In the genomic region with DNA sequence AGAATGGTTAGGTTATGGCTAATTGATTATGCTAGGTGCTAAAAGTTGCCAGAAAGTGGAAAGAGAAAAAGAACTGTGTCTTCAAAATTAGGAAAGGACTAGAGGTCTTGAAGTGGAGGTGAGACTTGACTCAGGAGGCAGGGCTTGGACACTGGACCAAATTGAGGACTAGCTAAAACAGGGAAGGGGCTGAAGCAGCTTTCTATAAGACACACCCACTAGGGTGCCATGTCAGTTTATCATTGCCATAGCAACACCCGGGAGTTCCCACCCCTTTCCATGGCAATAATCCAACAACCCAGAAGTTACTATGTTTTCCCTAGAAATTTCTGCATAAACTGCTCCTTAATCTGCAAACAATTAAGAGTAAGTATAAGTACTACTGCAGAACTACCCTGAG, we compare ENCODE assay signal across 21 cellular contexts. TPM values are rescaled to one million over a fixed set of nuclear protein-coding genes. Genes with fewer than 3 reads are reported as not detected.
"Had no signal": no experiment of that assay in that cellular context is flagged by ENCODE, and none has a peak within 500 bp of the region (broad histone marks: within the 10 kb centered on the region; RNA-seq: fewer than 3 reads in every experiment).

No MANE protein-coding gene starts in this region.

- H3K4me3 ChIP-seq: adrenal gland had no signal

- H3K4me1 Mint-ChIP-seq: activated naive CD8-positive, alpha-beta T cell treated with anti-CD3 and anti-CD28 coated beads, Interleukin-2, amount 10 ng/mL, durations not matched to agents 7 days and 5 days had no signal

- H3K9me3 ChIP-seq: adrenal gland had no signal

- DNase-seq: activated CD4-positive, alpha-beta T cell treated with anti-CD3 and anti-CD28 coated beads for 4 hours; activated CD8-positive, alpha-beta memory T cell treated with anti-CD3 and anti-CD28 coated beads, Interleukin-2, amount 50 U/mL, for 4 hours; activated CD8-positive, alpha-beta T cell treated with anti-CD3 and anti-CD28 coated beads for 36 hours; activated naive CD4-positive, alpha-beta T cell treated with anti-CD3 and anti-CD28 coated beads, Interleukin-2, amount 50 U/mL, for 16 hours; activated naive CD8-positive, alpha-beta T cell treated with anti-CD3 and anti-CD28 coated beads, Interleukin-2, amount 10 ng/mL, durations not matched to agents 7 days and 5 days; activated T-cell treated with anti-CD3 and anti-CD28 coated beads, Interleukin-2, amount 50 U/mL, for 72 hours; adrenal gland; anterior cingulate cortex; cerebellar nuclear complex; NCI-H1092; NCI-H1930; NCI-H2107; NCI-H510A treated with DMSO at 0.1 percent for 48 hours; NCI-H69; OCI-M1; RPMI8226 had no signal

- H3K27ac ChIP-seq: adrenal gland had no signal

- H3K9me3 Mint-ChIP-seq: activated T-helper 2 cell treated with anti-CD3 and anti-CD28 coated beads, Interferon-gamma antibody, Interleukin-2, Interleukin-4, amounts not matched to agents 10 μg/mL and 5 μg/mL and 100 μg/mL, durations not matched to agents 14 hours and 24 hours and 36 hours had no signal

- H3K36me3 ChIP-seq: adrenal gland had no signal

- H3K27me3 ChIP-seq: adrenal gland had no signal

- ATAC-seq: activated CD4-positive, CD25-positive, alpha-beta regulatory T cell treated with anti-CD3 and anti-CD28 coated beads, Interleukin-2, amount 50 U/mL, for 24 hours; activated CD8-positive, alpha-beta T cell treated with anti-CD3 and anti-CD28 coated beads for 36 hours; activated T-cell treated with anti-CD3 and anti-CD28 coated beads, Interleukin-2, amount 50 U/mL, for 72 hours; Panc1; Right ventricle myocardium inferior had no signal

- H3K4me1 ChIP-seq: adrenal gland had no signal

- H3K27ac Mint-ChIP-seq: activated CD8-positive, alpha-beta T cell treated with anti-CD3 and anti-CD28 coated beads for 36 hours; activated naive CD8-positive, alpha-beta T cell treated with anti-CD3 and anti-CD28 coated beads, Interleukin-2, amount 10 ng/mL, durations not matched to agents 7 days and 5 days; activated T-cell treated with anti-CD3 and anti-CD28 coated beads, Interleukin-2, amount 50 U/mL, for 72 hours; activated T-helper 2 cell treated with anti-CD3 and anti-CD28 coated beads, Interferon-gamma antibody, Interleukin-2, Interleukin-4, amounts not matched to agents 10 μg/mL and 5 μg/mL and 100 μg/mL, durations not matched to agents 14 hours and 24 hours and 36 hours; T-helper 1 cell treated with Interleukin-12 subunit alpha and Interleukin-12 subunit beta and Interleukin-4 antibody, amounts not matched to agents 30 μg/mL and 1 μg/mL, for 36 hours had no signal

- H3K36me3 Mint-ChIP-seq: activated naive CD8-positive, alpha-beta T cell treated with anti-CD3 and anti-CD28 coated beads, Interleukin-2, amount 10 ng/mL, durations not matched to agents 7 days and 5 days had no signal

- H3K27me3 Mint-ChIP-seq: activated CD8-positive, alpha-beta T cell treated with anti-CD3 and anti-CD28 coated beads for 36 hours; activated naive CD8-positive, alpha-beta T cell treated with anti-CD3 and anti-CD28 coated beads, Interleukin-2, amount 10 ng/mL, durations not matched to agents 7 days and 5 days had no signal

- H3K4me3 Mint-ChIP-seq: activated CD8-positive, alpha-beta T cell treated with anti-CD3 and anti-CD28 coated beads for 36 hours; activated naive CD8-positive, alpha-beta T cell treated with anti-CD3 and anti-CD28 coated beads, Interleukin-2, amount 10 ng/mL, durations not matched to agents 7 days and 5 days; activated T-cell treated with anti-CD3 and anti-CD28 coated beads, Interleukin-2, amount 50 U/mL, for 72 hours; T-helper 1 cell treated with Interleukin-12 subunit alpha and Interleukin-12 subunit beta and Interleukin-4 antibody, amounts not matched to agents 30 μg/mL and 1 μg/mL, for 36 hours had no signal

RNA-seq across cellular contexts. Expression of gene MITF, which starts 42.9 kb away (rescaled TPM):
- total RNA-seq: activated CD8-positive, alpha-beta T cell treated with anti-CD3 and anti-CD28 coated beads for 36 hours had no signal
